In genomic region chr3:195653641-195654040, GRCh38 we compare ENCODE assay signal across 8 cellular contexts.
DNase-seq lines count a peak whose midpoint lies in the region; ATAC-seq, FAIRE-seq and TF ChIP-seq lines count a peak whose summit lies in the region.
"Not testable (repeated sequence)": the region's sequence is repeated elsewhere in the genome, so short reads cannot be mapped to it uniquely, and the experiment has no call there.

No MANE protein-coding gene starts in this region.

- not testable (repeated sequence) for H3K9me3 ChIP-seq in MG63; lower lobe of right lung; small intestine (ENCODE audit: control insufficient read depth, low read depth)

- TF ChIP-seq CTCF in AG09309 (IDR thresholded peaks at IDR 0.05; ENCODE audit: control insufficient read depth, insufficient read depth, low read depth, low read length, missing control alignments) (peak; percentile 7), MCF 10A (IDR thresholded peaks at IDR 0.05; ENCODE audit: unreplicated experiment) (peak; percentile 20), lower lobe of right lung (IDR thresholded peaks at IDR 0.05) (peak; percentile 13)
- not testable (repeated sequence) for TF ChIP-seq CTCF in activated B cell treated with CpG ODN at 0.5 μM for 24 hours (IDR thresholded peaks at IDR 0.05); fibroblast of the aortic adventitia (IDR thresholded peaks at IDR 0.05; ENCODE audit: insufficient read depth, low read length)

- not testable (repeated sequence) for H3K27me3 ChIP-seq in MG63; lower lobe of right lung (ENCODE audit: low read depth); small intestine (ENCODE audit: control insufficient read depth in 2 of 2, insufficient read depth in 2 of 2, low read length in 2 of 2)

- WGBS in small intestine, 3 donors, result 1 to 9% (median 7%) methylated on average over 9 to 10 of the region's 14 CpGs

- not testable (repeated sequence) for BruUV-seq in MCF 10A (replicated peaks; lab: Mats Ljungman, UMichigan)

- peak overlapping the region; percentile 59 for H3K4me3 Mint-ChIP-seq in activated B cell treated with CpG ODN at 0.5 μM for 24 hours
- not testable (repeated sequence) for H3K4me3 Mint-ChIP-seq in MCF 10A (ENCODE audit: unreplicated experiment)

- intact Hi-C loops in activated B cell treated with CpG ODN at 0.5 μM for 24 hours (cut with micrococcal nuclease); lower lobe of right lung (cut with DNase I): not testable (repeated sequence)
- intact Hi-C loops in MCF 10A (cut with micrococcal nuclease), result loop anchor here (5.0 to 10.0 kb wide), 2 partner anchors 109 to 199 kb away; partner anchors contain the start of gene PPP1R2

- H3K9me3 Mint-ChIP-seq in activated B cell treated with CpG ODN at 0.5 μM for 24 hours; MCF 10A (ENCODE audit: unreplicated experiment): not testable (repeated sequence)

- H3K27me3 Mint-ChIP-seq in activated B cell treated with CpG ODN at 0.5 μM for 24 hours; MCF 10A (ENCODE audit: insufficient read depth, unreplicated experiment): not testable (repeated sequence)

- CTCF ChIA-PET in activated B cell treated with CpG ODN at 0.5 μM for 24 hours (lab: Charles Lee), result not testable (repeated sequence)
- CTCF ChIA-PET in MCF 10A (lab: Yijun Ruan, JAX), result interaction anchor here (0.7 kb wide), 1 partner anchor 747 kb away, joined by 3 read pairs; no protein-coding TSS in a partner anchor

- not testable (repeated sequence) for FAIRE-seq in small intestine (lab: Jason Lieb, UNC)

- not testable (repeated sequence) for H3K4me3 ChIP-seq in AG09309 (ENCODE audit: control insufficient read depth, low read depth, low read length); MG63; fibroblast of the aortic adventitia (ENCODE audit: low read depth, low read length); lower lobe of right lung; small intestine (ENCODE audit: low read depth in 1 of 2, low read length in 2 of 2)

- H3K27ac ChIP-seq in lower lobe of right lung; small intestine (ENCODE audit: low read depth in 1 of 2, low read length in 1 of 2): not testable (repeated sequence)

- H3K27ac Mint-ChIP-seq in activated B cell treated with CpG ODN at 0.5 μM for 24 hours; MCF 10A (ENCODE audit: low read depth, unreplicated experiment): not testable (repeated sequence)

- H3K36me3 Mint-ChIP-seq in activated B cell treated with CpG ODN at 0.5 μM for 24 hours (ENCODE audit: low read depth); MCF 10A (ENCODE audit: insufficient read depth, unreplicated experiment): not testable (repeated sequence)

- not testable (repeated sequence) for H3K36me3 ChIP-seq in MG63; lower lobe of right lung; small intestine (ENCODE audit: control insufficient read depth in 2 of 2, insufficient read depth in 2 of 2, low read length in 2 of 2)

- POLR2A ChIA-PET in activated B cell treated with CpG ODN at 0.5 μM for 24 hours (lab: Charles Lee), result interaction anchor here (0.7 kb wide), 1 partner anchor 192 kb away, joined by 3 read pairs; no protein-coding TSS in a partner anchor
- POLR2A ChIA-PET in MCF 10A (lab: Yijun Ruan, JAX), result not testable (repeated sequence)

- not testable (repeated sequence) for H3K4me1 Mint-ChIP-seq in activated B cell treated with CpG ODN at 0.5 μM for 24 hours; MCF 10A (ENCODE audit: insufficient read depth, unreplicated experiment)

- not testable (repeated sequence) for H3K4me1 ChIP-seq in lower lobe of right lung; small intestine (ENCODE audit: control insufficient read depth in 2 of 2, insufficient read depth in 1 of 2, low read depth in 1 of 2, low read length in 1 of 2)

- ATAC-seq in activated B cell treated with CpG ODN at 0.5 μM for 24 hours (ENCODE audit: low read depth); lower lobe of right lung: not testable (repeated sequence)

- DNase-seq in AG09309 (ENCODE audit: low read depth); activated B cell treated with CpG ODN at 0.5 μM for 24 hours; lower lobe of right lung: not testable (repeated sequence)
- DNase-seq in GM04503 (ENCODE audit: low read depth) (peak; percentile 1), MG63 (peak; percentile 26), MCF 10A (ENCODE audit: unreplicated experiment) (peak; percentile 41), fibroblast of the aortic adventitia (ENCODE audit: low read depth) (peak; percentile 16), small intestine (peak; percentile 43)
